8 cellular contexts compared by ENCODE assay signal in the genomic region with DNA sequence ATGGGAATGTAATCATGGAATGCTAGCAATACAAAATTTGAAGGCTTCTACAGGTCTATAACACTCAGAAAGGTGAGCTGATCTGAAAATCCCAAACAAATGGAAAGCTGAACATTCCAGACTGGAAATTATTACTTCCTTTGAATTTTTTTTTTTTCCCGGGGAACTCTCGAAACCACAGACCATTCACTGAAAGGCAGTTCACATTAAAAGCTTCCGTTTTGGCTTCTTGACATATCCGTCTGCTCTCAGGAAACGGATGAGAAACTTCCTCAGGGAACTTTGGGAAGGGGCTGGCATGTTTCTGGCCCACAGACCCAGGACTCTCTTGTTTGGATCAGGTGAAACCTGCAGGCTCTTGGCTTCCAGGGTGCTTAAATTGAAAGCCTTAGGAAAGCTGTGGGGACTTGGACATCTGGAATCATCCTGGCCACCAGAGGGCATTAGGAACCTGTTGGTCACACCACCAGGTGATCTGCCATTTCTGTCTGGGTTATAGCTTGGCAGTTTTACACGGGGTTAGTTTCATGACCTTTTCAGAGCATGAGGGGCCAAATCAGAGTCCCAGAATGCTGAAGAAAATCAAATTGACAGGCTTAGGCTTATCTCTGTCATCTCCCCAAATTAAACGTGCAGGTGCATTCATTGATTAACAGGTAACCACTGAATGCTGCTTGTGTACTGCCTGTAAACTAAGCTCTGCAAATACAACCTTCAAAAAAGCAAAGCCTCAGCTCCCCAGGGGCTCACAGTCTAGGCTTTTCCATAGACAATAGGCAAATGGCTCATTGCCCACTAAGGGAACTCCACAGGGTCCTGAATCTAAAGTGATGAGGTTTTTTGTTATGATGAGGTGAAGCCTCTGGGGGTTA. TPM values are rescaled to one million over a fixed set of nuclear protein-coding genes. Genes with fewer than 3 reads are reported as not detected.
DNase-seq lines count a peak whose midpoint lies in the region; ATAC-seq and TF ChIP-seq lines count a peak whose summit lies in the region.

No MANE protein-coding gene starts in this region.

- no peak overlapping the region for H3K27ac ChIP-seq in DND-41 (ENCODE audit: low read length)

- H3K27ac Mint-ChIP-seq in activated CD4-positive, alpha-beta T cell treated with anti-CD3 and anti-CD28 coated beads, Interleukin-2, amount 10 ng/mL, durations not matched to agents 24 days and 14 days = peak overlapping the region; percentile 77

- H3K4me3 ChIP-seq in DND-41 (ENCODE audit: low read depth in 1 of 2, low read length in 2 of 2) = no peak overlapping the region

- TF ChIP-seq CTCF in DND-41 (IDR thresholded peaks at IDR 0.05; ENCODE audit: borderline replicate concordance, extremely low read depth, low read length, poor library complexity, severe bottlenecking) = peak; percentile 73

- H3K4me2 ChIP-seq in DND-41 (ENCODE audit: insufficient read depth, low read length) = no peak overlapping the region

- H3K9ac ChIP-seq in DND-41 (ENCODE audit: low read depth, low read length) = no peak overlapping the region

- H3K27me3 ChIP-seq in DND-41 (ENCODE audit: insufficient read depth, low read length, poor library complexity) = peaks cover 30% of the 10 kb centered on the region

- ATAC-seq in DND-41 (ENCODE audit: insufficient read depth, low read depth) (peak; percentile 84), HG02642 (IDR thresholded peaks at IDR 0.05; ENCODE audit: poor library complexity, unreplicated experiment) (peak; percentile 63)

- no peaks in the 10 kb centered on the region for H4K20me1 ChIP-seq in DND-41 (ENCODE audit: insufficient read depth, low read length)

- H3K36me3 Mint-ChIP-seq in activated CD4-positive, alpha-beta T cell treated with anti-CD3 and anti-CD28 coated beads, Interleukin-2, amount 10 ng/mL, durations not matched to agents 24 days and 14 days (ENCODE audit: low read depth) = peaks cover 4% of the 10 kb centered on the region

- no peak overlapping the region for H2AFZ ChIP-seq in DND-41 (ENCODE audit: low read depth, low read length)

- no peaks in the 10 kb centered on the region for H3K27me3 Mint-ChIP-seq in activated CD4-positive, alpha-beta T cell treated with anti-CD3 and anti-CD28 coated beads, Interleukin-2, amount 10 ng/mL, durations not matched to agents 24 days and 14 days

- peak overlapping the region; percentile 85 for H3K4me3 Mint-ChIP-seq in activated CD4-positive, alpha-beta T cell treated with anti-CD3 and anti-CD28 coated beads, Interleukin-2, amount 10 ng/mL, durations not matched to agents 24 days and 14 days

- no peaks in the 10 kb centered on the region for H3K9me3 ChIP-seq in DND-41 (ENCODE audit: insufficient read depth, low read length, severe bottlenecking)

- H3K79me2 ChIP-seq in DND-41 (ENCODE audit: insufficient read depth, low read length) = no peaks in the 10 kb centered on the region

- no peaks in the 10 kb centered on the region for H3K36me3 ChIP-seq in DND-41 (ENCODE audit: insufficient read depth, low read length)

- intact Hi-C loops in activated CD4-positive, alpha-beta T cell treated with anti-CD3 and anti-CD28 coated beads, Interleukin-2, amount 10 ng/mL, durations not matched to agents 24 days and 14 days (cut with micrococcal nuclease) = loop anchor here (1.0 to 2.0 kb wide), 4 partner anchors 23 to 105 kb away; a partner anchor contains a TSS

- H3K9me3 Mint-ChIP-seq in activated CD4-positive, alpha-beta T cell treated with anti-CD3 and anti-CD28 coated beads, Interleukin-2, amount 10 ng/mL, durations not matched to agents 24 days and 14 days = no peaks in the 10 kb centered on the region

- peaks cover 53% of the 10 kb centered on the region for H3K4me1 Mint-ChIP-seq in activated CD4-positive, alpha-beta T cell treated with anti-CD3 and anti-CD28 coated beads, Interleukin-2, amount 10 ng/mL, durations not matched to agents 24 days and 14 days

- DNase-seq in DND-41 (peak; percentile 58), NCI-H226 (peak; percentile 25), midbrain (lab: John Stamatoyannopoulos, UW) (peak; percentile 43), HuH-7.5 (ENCODE audit: low spot score) (no peak)
- peak; percentile 88 for DNase-seq in activated CD4-positive, alpha-beta T cell treated with anti-CD3 and anti-CD28 coated beads, Interleukin-2, amount 10 ng/mL, durations not matched to agents 24 days and 14 days
- DNase-seq in effector CD4-positive, alpha-beta T cell = peak; percentile 58
- peak; percentile 14 to 71 (median 46) for DNase-seq in stimulated activated naive CD4-positive, alpha-beta T cell (lab: John Stamatoyannopoulos, UW)

- H3K4me1 ChIP-seq in DND-41 (ENCODE audit: insufficient read depth, low read length) = no peaks in the 10 kb centered on the region

RNA-seq across cellular contexts. Expression of a gene that starts 22.7 kb away (rescaled TPM):
- 117 TPM in 2 replicates for total RNA-seq in activated CD4-positive, alpha-beta T cell treated with anti-CD3 and anti-CD28 coated beads, Interleukin-2, amount 10 ng/mL, durations not matched to agents 24 days and 14 days
